8 cellular contexts compared by ENCODE assay signal in genomic region chr9:81522721-81523551, GRCh38.
A peak's percentile ranks its signal among the peaks of the same experiment; 100 is the strongest.
DNase-seq lines count a peak whose midpoint lies in the region; ATAC-seq and TF ChIP-seq lines count a peak whose summit lies in the region.

No MANE protein-coding gene starts in this region.

- no peaks in the 10 kb centered on the region for H4K20me1 ChIP-seq in OCI-LY7 (ENCODE audit: insufficient read depth, low read length)

- CTCF ChIA-PET in OCI-LY7 (lab: Charles Lee; ENCODE audit: unreplicated experiment): no interaction called here

- peaks cover 4% of the 10 kb centered on the region for H3K27me3 Mint-ChIP-seq in nephron (ENCODE audit: low read depth)
- H3K27me3 Mint-ChIP-seq in activated T-cell treated with anti-CD3 and anti-CD28 coated beads, Interleukin-2, amount 50 U/mL, for 72 hours (ENCODE audit: low read depth): peaks cover 7% of the 10 kb centered on the region
- H3K27me3 Mint-ChIP-seq in activated T-cell treated with anti-CD3 and anti-CD28 coated beads, Interleukin-2, amount 50 U/mL, for 24 hours: no peaks in the 10 kb centered on the region

- DNase-seq in GM13976 (ENCODE audit: low spot score): peak; percentile 16
- peak; percentile 39 for DNase-seq in OCI-LY7 (ENCODE audit: low spot score)
- DNase-seq in esophagus squamous epithelium (lab: John Stamatoyannopoulos, UW): no peak
- DNase-seq in activated T-cell treated with anti-CD3 and anti-CD28 coated beads, Interleukin-2, amount 50 U/mL, for 72 hours: no peak
- DNase-seq in activated T-cell treated with anti-CD3 and anti-CD28 coated beads, Interleukin-2, amount 50 U/mL, for 24 hours: no peak
- no peak for DNase-seq in islet precursor cell

- TF ChIP-seq CTCF in GM13976 (IDR thresholded peaks at IDR 0.05; ENCODE audit: borderline replicate concordance, control extremely low read depth, extremely low read depth, insufficient read depth, missing control alignments) (no peak), OCI-LY7 (conservative IDR thresholded peaks at IDR 0.05; ENCODE audit: low read length) (peak; percentile 78), esophagus squamous epithelium (IDR thresholded peaks at IDR 0.05) (peak; percentile 44 to 71 (median 55)), nephron (IDR thresholded peaks at IDR 0.05; ENCODE audit: unreplicated experiment in 3 of 3) (peak; percentile 50 to 64 (median 56))

- POLR2A ChIA-PET in OCI-LY7 (lab: Charles Lee): no interaction called here

- no peaks in the 10 kb centered on the region for H3K36me3 ChIP-seq in OCI-LY7 (ENCODE audit: insufficient read depth, low read length)
- H3K36me3 ChIP-seq in esophagus squamous epithelium: no peaks in the 10 kb centered on the region

- peaks cover 8% of the 10 kb centered on the region for H3K4me1 Mint-ChIP-seq in nephron
- no peaks in the 10 kb centered on the region for H3K4me1 Mint-ChIP-seq in activated T-cell treated with anti-CD3 and anti-CD28 coated beads, Interleukin-2, amount 50 U/mL, for 72 hours (ENCODE audit: low read depth)
- no peaks in the 10 kb centered on the region for H3K4me1 Mint-ChIP-seq in activated T-cell treated with anti-CD3 and anti-CD28 coated beads, Interleukin-2, amount 50 U/mL, for 24 hours (ENCODE audit: low read depth)

- no peaks in the 10 kb centered on the region for H3K9me3 ChIP-seq in OCI-LY7 (ENCODE audit: low read length)
- no peaks in the 10 kb centered on the region for H3K9me3 ChIP-seq in esophagus squamous epithelium

- peaks cover 0 to 17% (median 0%) of the 10 kb centered on the region in 4 donors for H3K27me3 ChIP-seq in esophagus squamous epithelium

- H3K36me3 Mint-ChIP-seq in nephron (ENCODE audit: low read depth): no peaks in the 10 kb centered on the region
- no peaks in the 10 kb centered on the region for H3K36me3 Mint-ChIP-seq in activated T-cell treated with anti-CD3 and anti-CD28 coated beads, Interleukin-2, amount 50 U/mL, for 72 hours (ENCODE audit: insufficient read depth in 2 of 2)
- no peaks in the 10 kb centered on the region for H3K36me3 Mint-ChIP-seq in activated T-cell treated with anti-CD3 and anti-CD28 coated beads, Interleukin-2, amount 50 U/mL, for 24 hours (ENCODE audit: low read depth)

- H3K9me2 ChIP-seq in OCI-LY7 (ENCODE audit: insufficient read depth, low read length): no peaks in the 10 kb centered on the region

- no peaks in the 10 kb centered on the region for H3K79me2 ChIP-seq in OCI-LY7 (ENCODE audit: insufficient read depth, low read depth, low read length)

- no peak overlapping the region for H3K27ac Mint-ChIP-seq in nephron
- no peak overlapping the region for H3K27ac Mint-ChIP-seq in activated T-cell treated with anti-CD3 and anti-CD28 coated beads, Interleukin-2, amount 50 U/mL, for 72 hours
- H3K27ac Mint-ChIP-seq in activated T-cell treated with anti-CD3 and anti-CD28 coated beads, Interleukin-2, amount 50 U/mL, for 24 hours: no peak overlapping the region

- in situ Hi-C loops in GM13976 (cut with MboI; ENCODE audit: low sequenced_read_pairs, unreplicated experiment): no loop called here

- H3K4me3 ChIP-seq in OCI-LY7 (ENCODE audit: low read depth, low read length, poor library complexity, severe bottlenecking): no peak overlapping the region
- H3K4me3 ChIP-seq in esophagus squamous epithelium: peak overlapping the region in 1 of 4 donors; percentile 37

- H3K4me1 ChIP-seq in OCI-LY7 (ENCODE audit: insufficient read depth, low read length, poor library complexity, severe bottlenecking): no peaks in the 10 kb centered on the region
- H3K4me1 ChIP-seq in esophagus squamous epithelium: peaks cover 0 to 19% (median 0%) of the 10 kb centered on the region in 3 donors

- BruUV-seq in OCI-LY7 (replicated peaks; lab: Mats Ljungman, UMichigan): no TSS peak

- ATAC-seq in HG03565 (IDR thresholded peaks at IDR 0.05; ENCODE audit: unreplicated experiment): peak; percentile 81
- ATAC-seq in activated T-cell treated with anti-CD3 and anti-CD28 coated beads, Interleukin-2, amount 50 U/mL, for 72 hours (replicated peaks in 1 of 2): no peak

- H2AFZ ChIP-seq in OCI-LY7 (ENCODE audit: low read length): peak overlapping the region; percentile 14; the same call in 1 of the 2 replicates

- intact Hi-C loops in OCI-LY7 (cut with micrococcal nuclease; ENCODE audit: unreplicated experiment) (loop anchor here (5.0 to 10.0 kb wide), 2 partner anchors 772 to 1084 kb away; no protein-coding TSS in a partner anchor), esophagus squamous epithelium (cut with DNase I) (loop anchor here (10.0 kb wide), 1 partner anchor 172 kb away; no protein-coding TSS in a partner anchor)

- peaks cover 5% of the 10 kb centered on the region for H3K9me3 Mint-ChIP-seq in nephron
- peaks cover 3 to 6% of the 10 kb centered on the region in 2 donors for H3K9me3 Mint-ChIP-seq in activated T-cell treated with anti-CD3 and anti-CD28 coated beads, Interleukin-2, amount 50 U/mL, for 72 hours
- H3K9me3 Mint-ChIP-seq in activated T-cell treated with anti-CD3 and anti-CD28 coated beads, Interleukin-2, amount 50 U/mL, for 24 hours: no peaks in the 10 kb centered on the region

- no peak overlapping the region for H3K4me2 ChIP-seq in OCI-LY7 (ENCODE audit: low read length)

- no peak for TF ChIP-seq POLR2A in esophagus squamous epithelium (IDR thresholded peaks at IDR 0.05)

- 30 to 42% methylated on average over 8 of the region's 8 CpGs for WGBS in esophagus squamous epithelium, 2 donors

- no peak overlapping the region for H3K4me3 Mint-ChIP-seq in nephron
- H3K4me3 Mint-ChIP-seq in activated T-cell treated with anti-CD3 and anti-CD28 coated beads, Interleukin-2, amount 50 U/mL, for 72 hours: no peak overlapping the region
- H3K4me3 Mint-ChIP-seq in activated T-cell treated with anti-CD3 and anti-CD28 coated beads, Interleukin-2, amount 50 U/mL, for 24 hours: no peak overlapping the region

- H3K27ac ChIP-seq in OCI-LY7 (ENCODE audit: low read depth, low read length, poor library complexity, severe bottlenecking) (no peak overlapping the region), esophagus squamous epithelium (peak overlapping the region in 3 of 4 donors; percentile 8 to 18 (median 17))

Comparison
In these comparisons a context has a peak if more than half of its experiments do, and no peak if none do; other contexts are left out.
1. DNase-seq: peak in GM13976 (single experiment) and OCI-LY7 (single experiment); none in esophagus squamous epithelium (single experiment), activated T-cell treated with anti-CD3 and anti-CD28 coated beads, Interleukin-2, amount 50 U/mL, for 72 hours (0 of 2), activated T-cell treated with anti-CD3 and anti-CD28 coated beads, Interleukin-2, amount 50 U/mL, for 24 hours (single experiment) and islet precursor cell (single experiment).